Comparison of ENCODE assay signal across 8 cellular contexts in genomic region chr18:76450912-76451421, GRCh38. TPM values are rescaled to one million over a fixed set of nuclear protein-coding genes. Genes with fewer than 3 reads are reported as not detected.
A peak's percentile ranks its signal among the peaks of the same experiment; 100 is the strongest.
DNase-seq lines count a peak whose midpoint lies in the region; ATAC-seq and TF ChIP-seq lines count a peak whose summit lies in the region.

No MANE protein-coding gene starts in this region.

- in situ Hi-C loops in HAP-1 (cut with MboI; ENCODE audit: low sequenced_read_pairs) = no loop called here

- peak; percentile 39 for DNase-seq in COR-L47 (lab: John Stamatoyannopoulos, UW)
- DNase-seq in HAP-1 (ENCODE audit: low spot score in 2 of 2) = peak; percentile 52 to 64
- DNase-seq in SK-N-DZ (ENCODE audit: low spot score) = peak; percentile 32
- no peak for DNase-seq in effector memory CD8-positive, alpha-beta T cell
- peak; percentile 51 for DNase-seq in lung (ENCODE audit: low spot score)
- peak in 23 of 49 donors; percentile 22 to 69 (median 52) for DNase-seq in substantia nigra (lab: John Stamatoyannopoulos, UW)

- 0 to 1% methylated on average over 25 of the region's 25 CpGs for WGBS in lung, 2 donors

- no peaks in the 10 kb centered on the region for H3K9me3 ChIP-seq in HAP-1
- no peaks in the 10 kb centered on the region for H3K9me3 ChIP-seq in lung (ENCODE audit: control insufficient read depth in 2 of 2, insufficient read depth in 1 of 2, low read length in 1 of 2)

- no peaks in the 10 kb centered on the region for H3K36me3 Mint-ChIP-seq in effector memory CD8-positive, alpha-beta T cell (ENCODE audit: insufficient read depth)

- H3K4me1 ChIP-seq in HAP-1 (peaks cover 34% of the 10 kb centered on the region), lung (ENCODE audit: control insufficient read depth in 2 of 2, insufficient read depth in 2 of 2, low read length in 2 of 2) (peaks cover 10 to 18% of the 10 kb centered on the region in 2 donors)

- peak; percentile 36 for ATAC-seq in effector memory CD8-positive, alpha-beta T cell (replicated peaks)
- ATAC-seq in lung (ENCODE audit: insufficient read depth, low FRiP score) (peak; percentile 63), GM18870 (IDR thresholded peaks at IDR 0.05; ENCODE audit: unreplicated experiment) (no peak), HG03039 (IDR thresholded peaks at IDR 0.05; ENCODE audit: unreplicated experiment) (no peak)

- H3K4me3 ChIP-seq in HAP-1 = peak overlapping the region; percentile 28
- H3K4me3 ChIP-seq in lung = peak overlapping the region; percentile 50

- peaks cover 62 to 77% of the 10 kb centered on the region in 2 donors for H3K27me3 Mint-ChIP-seq in effector memory CD8-positive, alpha-beta T cell

- H3K27me3 ChIP-seq in HAP-1 (ENCODE audit: low read depth) (no peaks in the 10 kb centered on the region), lung (ENCODE audit: control insufficient read depth, insufficient read depth) (no peaks in the 10 kb centered on the region)

- H3K9me3 Mint-ChIP-seq in effector memory CD8-positive, alpha-beta T cell = no peaks in the 10 kb centered on the region

- H3K27ac Mint-ChIP-seq in effector memory CD8-positive, alpha-beta T cell = no peak overlapping the region

- H3K27ac ChIP-seq in lung (ENCODE audit: low read depth in 1 of 2, low read length in 1 of 2) (peak overlapping the region; percentile 89), substantia nigra (ENCODE audit: low read depth, low read length, poor library complexity, severe bottlenecking) (peak overlapping the region; percentile 54)

- H3K4me1 Mint-ChIP-seq in effector memory CD8-positive, alpha-beta T cell (ENCODE audit: low read depth in 2 of 2) = peaks cover 4 to 43% of the 10 kb centered on the region in 2 donors

- H3K4me3 Mint-ChIP-seq in effector memory CD8-positive, alpha-beta T cell = peak overlapping the region; percentile 76 to 79

- no peak for TF ChIP-seq CTCF in lung (IDR thresholded peaks at IDR 0.05; ENCODE audit: control extremely low read depth, extremely low read depth)

- H3K36me3 ChIP-seq in HAP-1 (replicated peaks) = no peaks in the 10 kb centered on the region
- H3K36me3 ChIP-seq in lung (ENCODE audit: control insufficient read depth in 2 of 2, insufficient read depth in 2 of 2, low read length in 2 of 2) = no peaks in the 10 kb centered on the region

RNA-seq across cellular contexts. Expression of gene ZNF516, which starts 44.1 kb away (rescaled TPM):
- 18.9 and 25.6 TPM in 2 replicates for polyA plus RNA-seq in SK-N-DZ (2014; cell fraction: cytosol; rRNA removed)
- polyA plus RNA-seq in SK-N-DZ (2014; cell fraction: nucleus; rRNA removed) = 14.5 and 25.3 TPM in 2 replicates
- 10 to 100 TPM; 44.3 to 45.4 TPM for total RNA-seq in lung
- polyA plus RNA-seq in lung = 1 to 10 TPM; 7.7 to 8.4 TPM

Comparison
In these comparisons a context has a peak if more than half of its experiments do, and no peak if none do; other contexts are left out.
1. DNase-seq: peak in COR-L47 (single experiment), HAP-1 (2 of 2), SK-N-DZ (single experiment) and lung (single experiment); none in effector memory CD8-positive, alpha-beta T cell (0 of 3).
2. ATAC-seq: peak in effector memory CD8-positive, alpha-beta T cell (single experiment) and lung (single experiment); none in GM18870 (single experiment) and HG03039 (single experiment).